ENCODE assay signal across 11 cellular contexts in the genomic region with DNA sequence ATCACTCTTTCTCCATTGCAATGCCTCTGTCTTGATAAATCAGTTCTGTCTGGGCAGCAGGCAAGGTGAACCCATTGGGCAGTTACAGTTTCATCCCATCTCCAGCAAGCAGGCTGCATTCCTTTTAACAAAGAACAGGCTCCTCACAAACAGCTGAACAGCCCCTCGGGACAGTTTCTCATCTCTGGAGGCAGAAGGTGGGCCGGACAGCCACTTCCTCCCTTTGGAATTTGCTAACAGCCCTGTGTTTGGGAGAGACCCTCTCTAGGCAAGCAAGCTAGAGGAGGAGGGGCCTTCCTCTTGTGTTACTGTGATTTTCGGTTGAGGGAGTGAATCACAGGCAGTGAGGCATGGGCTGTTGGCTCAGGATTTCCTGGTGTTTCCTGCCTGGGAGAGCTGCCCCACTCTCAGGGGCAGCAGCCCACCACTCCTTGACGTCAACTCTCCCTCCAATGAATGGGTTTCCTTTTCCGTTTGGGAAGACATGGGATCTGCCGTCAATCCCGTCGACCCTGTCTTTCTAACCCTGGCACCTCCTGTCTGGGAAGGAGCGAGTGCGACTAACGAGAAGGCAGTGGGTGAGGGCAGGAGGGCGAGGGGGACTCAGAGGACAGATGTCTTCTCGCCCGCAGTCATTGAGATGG. TPM values are rescaled to one million over a fixed set of nuclear protein-coding genes. Genes with fewer than 3 reads are reported as not detected.
DNase-seq lines count a peak whose midpoint lies in the region; ATAC-seq and TF ChIP-seq lines count a peak whose summit lies in the region.
"Had no signal": no experiment of that assay in that cellular context is flagged by ENCODE, and none has a peak within 500 bp of the region (broad histone marks: within the 10 kb centered on the region; RNA-seq: fewer than 3 reads in every experiment).

No MANE protein-coding gene starts in this region.

- H3K9me3 ChIP-seq in iPS DF 6.9 (ENCODE audit: control insufficient read depth, insufficient read depth, low read length), result no peaks in the 10 kb centered on the region

- ATAC-seq in HG03565 (IDR thresholded peaks at IDR 0.05; ENCODE audit: unreplicated experiment) (no peak), GM21447 (IDR thresholded peaks at IDR 0.05; ENCODE audit: unreplicated experiment) (no peak)

- no peaks in the 10 kb centered on the region for H3K27me3 ChIP-seq in H7 (ENCODE audit: control insufficient read depth, insufficient read depth, low read length)
- H3K27me3 ChIP-seq in iPS DF 6.9 (ENCODE audit: control insufficient read depth, insufficient read depth, low read length), result no peaks in the 10 kb centered on the region

- H3K4me3 ChIP-seq in H7 (ENCODE audit: insufficient read depth, low read depth, low read length) (no peak overlapping the region), iPS DF 6.9 (ENCODE audit: low read length) (no peak overlapping the region), skeletal muscle cell (ENCODE audit: low read depth, low read length) (no peak overlapping the region)

- no CpG with 5 or more reads among the region's 14 CpGs for WGBS in iPS DF 6.9 (ENCODE audit: insufficient coverage, insufficient read length)

- DNase-seq in H7 (peak; percentile 79), astrocyte of the hippocampus (ENCODE audit: low read depth, low spot score) (peak; percentile 85), iPS DF 6.9 (ENCODE audit: low read depth, low spot score) (no peak), skeletal muscle cell (ENCODE audit: low read depth) (peak; percentile 86), GM10248 (ENCODE audit: extremely low spot score) (no peak), Kasumi-1 (lab: John Stamatoyannopoulos, UW) (no peak)
- DNase-seq: activated T-cell treated with anti-CD3 and anti-CD28 coated beads, Interleukin-2, amount 50 U/mL, for 1 hour; KG1; stimulated activated CD4-positive, alpha-beta T cell treated with anti-CD3 and anti-CD28 coated beads, Interleukin-2, amount 100 ng/mL, for 48 hours had no signal

- no peak for TF ChIP-seq CTCF in GM10248 (IDR thresholded peaks at IDR 0.05; ENCODE audit: control extremely low read depth, extremely low read depth, low read depth, missing control alignments)

- H3K4me1 ChIP-seq in iPS DF 6.9 (ENCODE audit: control insufficient read depth, insufficient read depth, low read length), result peaks cover 6% of the 10 kb centered on the region; the same call in 1 of the 2 replicates

- POLR2A ChIA-PET in GM10248 (lab: Yijun Ruan, JAX), result no interaction called here

- H3K36me3 ChIP-seq in H7 (replicated peaks; ENCODE audit: control insufficient read depth, insufficient read depth, low read length), result no peaks in the 10 kb centered on the region
- H3K36me3 ChIP-seq in iPS DF 6.9 (ENCODE audit: control insufficient read depth, insufficient read depth, low read length), result no peaks in the 10 kb centered on the region

- H3K27ac ChIP-seq in iPS DF 6.9 (ENCODE audit: low read length), result peak overlapping the region; percentile 65

- CTCF ChIA-PET in GM10248 (lab: Yijun Ruan, JAX), result interaction anchor here (1.9 to 6.6 kb wide), 3 partner anchors 11 to 47 kb away, joined by 5 to 36 read pairs (median 17); partner anchors contain the start of gene SOCS3

RNA-seq across cellular contexts. Expression of gene PGS1, which starts 3.7 kb away (rescaled TPM):
- 63.7 and 71.8 TPM in 2 replicates for total RNA-seq in H7 (2014; rRNA removed; shearing (Covaris generic))

RNA-seq across cellular contexts. Expression of gene SOCS3, which starts 14.9 kb away (rescaled TPM):
- 13.3 and 26.9 TPM in 2 replicates for total RNA-seq in H7 (2014; rRNA removed; shearing (Covaris generic))

Comparison
In these comparisons a context has a peak if more than half of its experiments do, and no peak if none do; other contexts are left out.
1. DNase-seq: peak in H7 (single experiment), astrocyte of the hippocampus (single experiment) and skeletal muscle cell (single experiment); none in iPS DF 6.9 (single experiment), GM10248 (single experiment) and Kasumi-1 (0 of 2).